8 cellular contexts compared by ENCODE assay signal in the genomic region with DNA sequence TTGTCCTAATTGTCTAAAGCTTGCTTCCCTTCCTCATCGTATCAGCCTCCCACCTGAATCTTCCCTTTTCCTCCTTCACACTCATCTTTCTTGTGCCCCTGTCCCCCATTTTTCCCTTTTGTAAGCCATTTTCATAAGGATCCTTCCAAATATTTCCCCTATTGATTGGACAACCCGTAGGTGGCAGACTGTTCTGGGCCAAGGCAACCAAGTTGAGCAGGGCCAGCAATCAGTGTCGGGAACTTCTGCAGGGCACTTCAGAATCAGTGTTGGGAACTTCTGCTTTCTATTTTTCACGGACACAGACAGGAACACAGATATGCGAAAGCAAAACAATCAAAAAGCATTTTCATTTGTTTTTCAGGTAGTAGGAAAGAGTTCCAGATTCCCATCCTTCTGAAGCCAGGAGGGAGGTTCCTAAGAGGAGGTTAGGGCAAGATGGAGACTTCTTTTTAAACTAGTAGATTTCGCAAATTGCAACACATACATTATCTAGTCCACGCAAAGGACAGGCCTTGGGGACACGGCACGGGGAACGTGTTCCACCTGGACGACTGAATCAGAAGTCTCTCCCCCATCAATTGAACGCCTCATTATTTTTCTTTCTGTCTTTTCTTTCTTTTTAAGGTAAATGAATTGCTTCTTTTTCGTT. TPM values are rescaled to one million over a fixed set of nuclear protein-coding genes. Genes with fewer than 3 reads are reported as not detected.
A peak's percentile ranks its signal among the peaks of the same experiment; 100 is the strongest.
DNase-seq lines count a peak whose midpoint lies in the region; TF ChIP-seq lines count a peak whose summit lies in the region.

No MANE protein-coding gene starts in this region.

- H3K4me1 ChIP-seq in SJSA1 (replicated peaks) (peaks cover 23% of the 10 kb centered on the region), duodenal mucosa (ENCODE audit: control insufficient read depth in 1 of 2, insufficient read depth in 2 of 2, low read length in 2 of 2) (peaks cover 28 to 33% of the 10 kb centered on the region in 2 donors)

- TF ChIP-seq POLR2A in lower leg skin (IDR thresholded peaks at IDR 0.05) = no peak

- peaks cover 1% of the 10 kb centered on the region for H3K27me3 Mint-ChIP-seq in HFFc6 (ENCODE audit: insufficient read depth)

- peak overlapping the region; percentile 86 for H3K4me3 Mint-ChIP-seq in HFFc6

- DNase-seq in DMS114 treated with DMSO at 0.1 percent for 48 hours (lab: John Stamatoyannopoulos, UW; ENCODE audit: unreplicated experiment) = peak; percentile 48
- DNase-seq in HFFc6 = peak; percentile 66
- peak in 1 of 2 experiments; percentile 74 for DNase-seq in SJSA1 (ENCODE audit: low read depth in 1 of 2, low spot score in 2 of 2)
- peak in 1 of 2 donors; percentile 43 for DNase-seq in lower leg skin (ENCODE audit: low spot score in 2 of 2)
- DNase-seq in middle frontal gyrus (ENCODE audit: extremely low spot score, low spot score) = no peak
- DNase-seq in stimulated activated naive CD4-positive, alpha-beta T cell (lab: John Stamatoyannopoulos, UW) = no peak

- H3K36me3 Mint-ChIP-seq in HFFc6 (ENCODE audit: low read depth) = peaks cover 18% of the 10 kb centered on the region

- H3K36me3 ChIP-seq in SJSA1 = peaks cover 12% of the 10 kb centered on the region
- H3K36me3 ChIP-seq in duodenal mucosa (ENCODE audit: control insufficient read depth in 1 of 2, insufficient read depth in 2 of 2, low read length in 2 of 2) = no peaks in the 10 kb centered on the region

- WGBS in lower leg skin, 2 donors = 7 to 14% methylated on average over 13 of the region's 13 CpGs

- H3K27ac ChIP-seq in SJSA1 = peak overlapping the region; percentile 21
- H3K27ac ChIP-seq in duodenal mucosa (ENCODE audit: low read depth, low read length) = peak overlapping the region; percentile 48
- H3K27ac ChIP-seq in temporal lobe (ENCODE audit: low read depth, low read length) = peak overlapping the region; percentile 46

- H3K4me3 ChIP-seq in SJSA1 = peak overlapping the region; percentile 90
- peak overlapping the region; percentile 87 to 88 for H3K4me3 ChIP-seq in duodenal mucosa (ENCODE audit: low read depth in 1 of 2, low read length in 2 of 2)
- peak overlapping the region; percentile 88 for H3K4me3 ChIP-seq in lower leg skin (ENCODE audit: low read depth, poor library complexity, severe bottlenecking)

- intact Hi-C loops in lower leg skin (cut with DNase I; ENCODE audit: low total_unique reads) = loop anchor here (10.0 kb wide), 1 partner anchor 84 kb away; no protein-coding TSS in a partner anchor

- H3K4me1 Mint-ChIP-seq in HFFc6 (ENCODE audit: low read depth) = peaks cover 70% of the 10 kb centered on the region

- H3K27me3 ChIP-seq in SJSA1 (replicated peaks) = no peaks in the 10 kb centered on the region
- no peaks in the 10 kb centered on the region for H3K27me3 ChIP-seq in duodenal mucosa (ENCODE audit: control insufficient read depth in 1 of 2, insufficient read depth in 2 of 2, low read length in 2 of 2)

- peak overlapping the region; percentile 74 to 94 for H3K9ac ChIP-seq in duodenal mucosa (ENCODE audit: low read depth in 1 of 2, low read length in 2 of 2)

- H3K27ac Mint-ChIP-seq in HFFc6 = peak overlapping the region; percentile 81

- TF ChIP-seq CTCF in HFFc6 (IDR thresholded peaks at IDR 0.05) (peak; percentile 70), lower leg skin (IDR thresholded peaks at IDR 0.05) (no peak)

- H3K9me3 Mint-ChIP-seq in HFFc6 = no peaks in the 10 kb centered on the region

- no peaks in the 10 kb centered on the region for H3K9me3 ChIP-seq in SJSA1 (replicated peaks)
- no peaks in the 10 kb centered on the region for H3K9me3 ChIP-seq in duodenal mucosa (ENCODE audit: control insufficient read depth in 1 of 2, low read length in 2 of 2)

RNA-seq across cellular contexts. Expression of a gene that starts 0.7 kb away (rescaled TPM):
- total RNA-seq in HFFc6 (2021; fragmentation: NEBNext Ultra II Directional; extraction: Animal tissue kit (Norgen Biotek cat#: 25700)) = 100 to 1,000 TPM; 147 to 188 (median 183) TPM
- 74.1 and 78.5 TPM in 2 replicates for total RNA-seq in SJSA1 (2014; rRNA removed; shearing (Covaris generic))
- total RNA-seq in lower leg skin = 10 to 100 TPM; 24.9 to 54.6 (median 30.9) TPM
- 187 TPM for total RNA-seq in temporal lobe

Comparison
In these comparisons a context has a peak if more than half of its experiments do, and no peak if none do; other contexts are left out.
1. DNase-seq: peak in DMS114 treated with DMSO at 0.1 percent for 48 hours (single experiment) and HFFc6 (single experiment); none in middle frontal gyrus (single experiment) and stimulated activated naive CD4-positive, alpha-beta T cell (0 of 6).
2. Peak in every context shown above with its lines, with median percentiles within 50 percentile points of each other: H3K27ac ChIP-seq and H3K4me3 ChIP-seq.